Comparison of ENCODE assay signal across 8 cellular contexts in genomic region chr7:30226593-30227268, GRCh38. TPM values are rescaled to one million over a fixed set of nuclear protein-coding genes. Genes with fewer than 3 reads are reported as not detected.
DNase-seq lines count a peak whose midpoint lies in the region; ATAC-seq, FAIRE-seq and TF ChIP-seq lines count a peak whose summit lies in the region.

No MANE protein-coding gene starts in this region.

- H3K9me3 ChIP-seq in endothelial cell of umbilical vein (replicated peaks; ENCODE audit: control insufficient read depth, insufficient read depth, low read length) (no peaks in the 10 kb centered on the region), skeletal muscle satellite cell (replicated peaks; ENCODE audit: low read length) (no peaks in the 10 kb centered on the region), testis (no peaks in the 10 kb centered on the region)

- H3K79me2 ChIP-seq in endothelial cell of umbilical vein (ENCODE audit: control insufficient read depth, insufficient read depth, low read length) = no peaks in the 10 kb centered on the region

- no peak overlapping the region for H3K4me2 ChIP-seq in endothelial cell of umbilical vein (ENCODE audit: insufficient read depth, low read length)
- H3K4me2 ChIP-seq in skeletal muscle satellite cell (ENCODE audit: low read length) = peak overlapping the region; percentile 65

- H2AFZ ChIP-seq in endothelial cell of umbilical vein (ENCODE audit: low read depth, low read length) = no peak overlapping the region

- POLR2A ChIA-PET in endothelial cell of umbilical vein (lab: Charles Lee) = no interaction called here

- TF ChIP-seq POLR2A in endothelial cell of umbilical vein (IDR thresholded peaks at IDR 0.05; ENCODE audit: low read depth, low read length) (no peak), testis (IDR thresholded peaks at IDR 0.05) (no peak)

- TF ChIP-seq CTCF in endothelial cell of umbilical vein (IDR thresholded peaks at IDR 0.05; ENCODE audit: extremely low read depth in 1 of 2, insufficient read depth in 1 of 2, low read depth in 1 of 2, low read length in 2 of 2) (peak; percentile 9 to 23), testis (IDR thresholded peaks at IDR 0.05) (no peak)

- DNase-seq in GM18507 (ENCODE audit: extremely low spot score, insufficient read length, low read depth) = no peak
- DNase-seq in NCI-H524 treated with DMSO at 0.1 percent for 48 hours (lab: John Stamatoyannopoulos, UW) = peak; percentile 28
- no peak for DNase-seq in endothelial cell of umbilical vein (ENCODE audit: low read depth, low spot score)
- no peak for DNase-seq in NK-92 (lab: John Stamatoyannopoulos, UW; ENCODE audit: unreplicated experiment)
- DNase-seq in testis = no peak
- DNase-seq in stimulated activated CD4-positive, alpha-beta T cell treated with anti-CD3 and anti-CD28 coated beads, Interleukin-1b, Interleukin-23, amount 100 ng/mL, for 48 hours = no peak

- no peaks in the 10 kb centered on the region for H3K9me1 ChIP-seq in endothelial cell of umbilical vein (replicated peaks; ENCODE audit: control insufficient read depth, extremely low read depth, insufficient read depth, low read length)

- BruUV-seq in endothelial cell of umbilical vein (replicated peaks; lab: Mats Ljungman, UMichigan) = no TSS peak

- CTCF ChIA-PET in endothelial cell of umbilical vein (lab: Charles Lee) = interaction anchor here (0.7 kb wide), 1 partner anchor 21 kb away, joined by 3 read pairs; no protein-coding TSS in a partner anchor

- WGBS in testis, 2 donors = 83 to 85% methylated on average over 13 of the region's 13 CpGs

- peak; percentile 24 for FAIRE-seq in GM18507 (lab: Jason Lieb, UNC)
- no peak for FAIRE-seq in endothelial cell of umbilical vein (lab: Jason Lieb, UNC)

- H3K27me3 ChIP-seq in endothelial cell of umbilical vein (ENCODE audit: control insufficient read depth in 2 of 2, insufficient read depth in 2 of 2, low read length in 2 of 2) (peaks cover 8% of the 10 kb centered on the region in 2 experiments), skeletal muscle satellite cell (ENCODE audit: control insufficient read depth, insufficient read depth, low read length) (peaks cover 4% of the 10 kb centered on the region), testis (no peaks in the 10 kb centered on the region)

- intact Hi-C loops in endothelial cell of umbilical vein (cut with micrococcal nuclease) = no loop called here
- intact Hi-C loops in testis (cut with DNase I; ENCODE audit: low total_unique reads) = no loop called here

- H3K4me1 ChIP-seq in endothelial cell of umbilical vein (ENCODE audit: control insufficient read depth, extremely low read depth, insufficient read depth, low read length) (peaks cover 9% of the 10 kb centered on the region), skeletal muscle satellite cell (ENCODE audit: control insufficient read depth, insufficient read depth, low read length) (peaks cover 28% of the 10 kb centered on the region), testis (no peaks in the 10 kb centered on the region)

- H3K27ac ChIP-seq in endothelial cell of umbilical vein (ENCODE audit: insufficient read depth, low read depth, low read length) (no peak overlapping the region), testis (no peak overlapping the region)

- H3K4me3 ChIP-seq in endothelial cell of umbilical vein (replicated peaks in 1 of 3; ENCODE audit: insufficient read depth in 1 of 3, low read depth in 1 of 3, low read length in 3 of 3) (no peak overlapping the region), skeletal muscle satellite cell (ENCODE audit: low read length) (no peak overlapping the region), testis (no peak overlapping the region)

- dilution Hi-C loops in endothelial cell of umbilical vein (cut with MboI; ENCODE audit: extremely low pct_ligation_motif_present, low sequenced_read_pairs) = no loop called here

- H3K36me3 ChIP-seq in endothelial cell of umbilical vein (ENCODE audit: control insufficient read depth in 2 of 2, extremely low read depth in 1 of 2, insufficient read depth in 2 of 2, low read length in 2 of 2) (no peaks in the 10 kb centered on the region), skeletal muscle satellite cell (ENCODE audit: insufficient read depth, low read length) (no peaks in the 10 kb centered on the region), testis (ENCODE audit: low read depth, missing control alignments) (no peaks in the 10 kb centered on the region)

- H3K9ac ChIP-seq in endothelial cell of umbilical vein (replicated peaks; ENCODE audit: extremely low read depth, insufficient read depth, low read length) = no peak overlapping the region
- H3K9ac ChIP-seq in skeletal muscle satellite cell (ENCODE audit: low read depth, low read length) = peak overlapping the region; percentile 34

- no peak for ATAC-seq in HG03039 (IDR thresholded peaks at IDR 0.05; ENCODE audit: unreplicated experiment)

- no peaks in the 10 kb centered on the region for H4K20me1 ChIP-seq in endothelial cell of umbilical vein (replicated peaks; ENCODE audit: control insufficient read depth, extremely low read depth, insufficient read depth, low read length)

TF ChIP-seq in endothelial cell of umbilical vein, 7 proteins besides CTCF, POLR2A, EP300 and RAD21:
- TF ChIP-seq MYC (IDR thresholded peaks at IDR 0.05; ENCODE audit: low read depth, low read length) (no peak), GATA2 (IDR thresholded peaks at IDR 0.05; ENCODE audit: insufficient read depth, insufficient read length, low read depth, low read length) (no peak), POLR2AphosphoS5 (IDR thresholded peaks at IDR 0.05; ENCODE audit: insufficient read depth, low read depth, low read length) (no peak)

RNA-seq across cellular contexts. Expression of gene ZNRF2, which starts 57.7 kb away (rescaled TPM):
- total RNA-seq in endothelial cell of umbilical vein (5.7 and 5.9 TPM in 2 replicates), testis (10 to 100 TPM; 53.0 to 65.0 TPM)
- polyA plus RNA-seq in endothelial cell of umbilical vein (0.96 and 1.4 TPM in 2 replicates), testis (ENCODE audit: insufficient read depth, low read depth, low replicate concordance) (38.4 TPM)
- polyA plus RNA-seq in endothelial cell of umbilical vein (2011; cell fraction: cytosol; rRNA removed) = 1.3 and 1.5 TPM in 2 replicates
- 1.9 and 2.7 TPM in 2 replicates for polyA plus RNA-seq in endothelial cell of umbilical vein (2011; cell fraction: nucleus; rRNA removed)
- 1.3 and 2.3 TPM in 2 replicates for polyA plus RNA-seq in endothelial cell of umbilical vein (2012)
- polyA minus RNA-seq in endothelial cell of umbilical vein = 1.3 TPM in 2 replicates
- polyA minus RNA-seq in endothelial cell of umbilical vein (2011; cell fraction: cytosol; rRNA and poly(A)+ RNA removed) = 12.8 TPM
- 7.1 and 10.0 TPM in 2 replicates for polyA minus RNA-seq in endothelial cell of umbilical vein (2011; cell fraction: nucleus; rRNA and poly(A)+ RNA removed)
- total RNA-seq in skeletal muscle satellite cell (2012; rRNA removed) = 3.3 and 4.6 TPM in 2 replicates

Comparison
In these comparisons a context has a peak if more than half of its experiments do, and no peak if none do; other contexts are left out.
1. CTCF ChIP-seq: peak in endothelial cell of umbilical vein (2 of 2); none in testis (0 of 3).